37 cellular contexts compared by ENCODE assay signal in the genomic region with DNA sequence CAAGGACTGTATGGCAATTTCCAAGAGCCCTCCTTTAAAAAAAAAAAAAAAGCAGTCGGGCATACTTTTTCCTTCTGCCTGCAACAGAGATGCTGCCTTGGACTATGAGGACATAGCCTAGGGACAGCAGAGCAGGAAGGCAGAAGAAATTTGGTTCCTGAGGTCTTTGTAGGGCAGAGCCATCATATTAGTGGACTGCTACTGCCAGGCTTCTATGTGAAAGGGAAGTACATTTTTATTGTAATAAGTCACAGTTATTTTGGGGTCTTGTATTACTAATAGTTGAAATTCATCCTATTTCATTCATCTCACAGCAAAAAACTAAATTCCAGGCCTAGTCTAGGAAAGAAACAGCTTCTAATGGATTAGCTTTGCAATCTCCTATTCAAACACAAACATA.
"Had no signal": no experiment of that assay in that cellular context is flagged by ENCODE, and none has a peak within 500 bp of the region (broad histone marks: within the 10 kb centered on the region; RNA-seq: fewer than 3 reads in every experiment).

No MANE protein-coding gene starts in this region.

- H3K27ac Mint-ChIP-seq: activated B cell treated with CpG ODN at 0.5 μM for 24 hours; activated CD4-positive, alpha-beta memory T cell treated with anti-CD3 and anti-CD28 coated beads for 36 hours; activated naive CD8-positive, alpha-beta T cell treated with anti-CD3 and anti-CD28 coated beads for 36 hours; activated T-helper 1 cell treated with anti-CD3 and anti-CD28 coated beads, Interleukin-12 subunit alpha, Interleukin-12 subunit beta, Interleukin-2, Interleukin-4 antibody, amounts not matched to agents 30 ng/mL and 10 ng/mL and 1 ng/mL, durations not matched to agents 14 hours and 24 hours and 36 hours; brain had no signal

- H3K4me3 ChIP-seq: Peyer's patch, SJSA1 had no signal

- H3K27me3 Mint-ChIP-seq: activated B cell treated with CpG ODN at 0.5 μM for 24 hours; activated CD4-positive, alpha-beta memory T cell treated with anti-CD3 and anti-CD28 coated beads for 36 hours; activated naive CD8-positive, alpha-beta T cell treated with anti-CD3 and anti-CD28 coated beads for 36 hours; brain had no signal

- H3K4me1 ChIP-seq: Peyer's patch, SJSA1 had no signal

- H3K4me3 Mint-ChIP-seq: activated B cell treated with CpG ODN at 0.5 μM for 24 hours; activated CD4-positive, alpha-beta memory T cell treated with anti-CD3 and anti-CD28 coated beads for 36 hours; activated naive CD8-positive, alpha-beta T cell treated with anti-CD3 and anti-CD28 coated beads for 36 hours; activated T-cell treated with anti-CD3 and anti-CD28 coated beads, Interleukin-2, amount 50 U/mL, for 4 hours; activated T-helper 1 cell treated with anti-CD3 and anti-CD28 coated beads, Interleukin-12 subunit alpha, Interleukin-12 subunit beta, Interleukin-2, Interleukin-4 antibody, amounts not matched to agents 30 ng/mL and 10 ng/mL and 1 ng/mL, durations not matched to agents 14 hours and 24 hours and 36 hours; brain had no signal

- H3K4me2 ChIP-seq: KMS-11 had no signal

- H3K27me3 ChIP-seq: Peyer's patch, SJSA1 had no signal

- H3K9me3 ChIP-seq: Peyer's patch, SJSA1 had no signal

- H3K27ac ChIP-seq: KMS-11, Peyer's patch, SJSA1, VCaP had no signal

- H3K9me3 Mint-ChIP-seq: activated B cell treated with CpG ODN at 0.5 μM for 24 hours; activated CD4-positive, alpha-beta memory T cell treated with anti-CD3 and anti-CD28 coated beads for 36 hours; activated naive CD8-positive, alpha-beta T cell treated with anti-CD3 and anti-CD28 coated beads for 36 hours; activated T-helper 1 cell treated with anti-CD3 and anti-CD28 coated beads, Interleukin-12 subunit alpha, Interleukin-12 subunit beta, Interleukin-2, Interleukin-4 antibody, amounts not matched to agents 30 ng/mL and 10 ng/mL and 1 ng/mL, durations not matched to agents 14 hours and 24 hours and 36 hours had no signal

- H3K36me3 Mint-ChIP-seq: activated CD4-positive, alpha-beta memory T cell treated with anti-CD3 and anti-CD28 coated beads for 36 hours; activated naive CD8-positive, alpha-beta T cell treated with anti-CD3 and anti-CD28 coated beads for 36 hours; brain had no signal

- H3K36me3 ChIP-seq: Peyer's patch, SJSA1 had no signal

- ATAC-seq: activated T-cell treated with anti-CD3 and anti-CD28 coated beads, Interleukin-2, amount 50 U/mL, for 4 hours; PC-3 had no signal

- H3K4me1 Mint-ChIP-seq: activated B cell treated with CpG ODN at 0.5 μM for 24 hours; activated naive CD8-positive, alpha-beta T cell treated with anti-CD3 and anti-CD28 coated beads for 36 hours had no signal

- DNase-seq: activated B cell treated with CpG ODN at 0.5 μM for 24 hours; activated CD4-positive, alpha-beta memory T cell treated with anti-CD3 and anti-CD28 coated beads for 36 hours; activated CD4-positive, alpha-beta T cell treated with anti-CD3 and anti-CD28 coated beads for 4 hours; activated CD4-positive, alpha-beta T cell treated with anti-CD3 and anti-CD28 coated beads, Interleukin-2, amount 50 U/mL, for 1 hour; activated CD4-positive, CD25-positive, alpha-beta regulatory T cell treated with anti-CD3 and anti-CD28 coated beads, Interleukin-2, amount 50 U/mL, for 72 hours; activated CD8-positive, alpha-beta memory T cell treated with anti-CD3 and anti-CD28 coated beads, Interleukin-2, amount 50 U/mL, for 4 hours; activated naive CD4-positive, alpha-beta T cell treated with anti-CD3 and anti-CD28 coated beads, Interleukin-2, amount 50 U/mL, for 16 hours; activated naive CD8-positive, alpha-beta T cell treated with anti-CD3 and anti-CD28 coated beads for 36 hours; activated T-cell treated with anti-CD3 and anti-CD28 coated beads for 4 hours; activated T-cell treated with anti-CD3 and anti-CD28 coated beads, Interleukin-2, amount 50 U/mL, for 4 hours; amygdala; caudate nucleus; cerebellar nuclear complex; MM.1S; MV-4-11; NCI-H1092; NCI-H1436 treated with DMSO at 0.1 percent for 48 hours; NCI-H1694 treated with DMSO at 0.1 percent for 48 hours; NCI-H2029; NCI-H2171; NCI-H510A; NCI-H526; NCI-H748 treated with DMSO at 0.1 percent for 48 hours; NK-92 treated with Interleukin-12 subunit alpha and Interleukin-12 subunit beta, amount 100 ng/mL, for 24 hours; PC-3; Peyer's patch; RPMI8226; SHP77 treated with DMSO at 0.1 percent for 48 hours; SW 1271; T-helper 1 cell; T-helper 2 cell; T-helper 9 cell had no signal

- H3K9ac ChIP-seq: KMS-11 had no signal
